ENCODE assay signal across 1 cellular context in the genomic region with DNA sequence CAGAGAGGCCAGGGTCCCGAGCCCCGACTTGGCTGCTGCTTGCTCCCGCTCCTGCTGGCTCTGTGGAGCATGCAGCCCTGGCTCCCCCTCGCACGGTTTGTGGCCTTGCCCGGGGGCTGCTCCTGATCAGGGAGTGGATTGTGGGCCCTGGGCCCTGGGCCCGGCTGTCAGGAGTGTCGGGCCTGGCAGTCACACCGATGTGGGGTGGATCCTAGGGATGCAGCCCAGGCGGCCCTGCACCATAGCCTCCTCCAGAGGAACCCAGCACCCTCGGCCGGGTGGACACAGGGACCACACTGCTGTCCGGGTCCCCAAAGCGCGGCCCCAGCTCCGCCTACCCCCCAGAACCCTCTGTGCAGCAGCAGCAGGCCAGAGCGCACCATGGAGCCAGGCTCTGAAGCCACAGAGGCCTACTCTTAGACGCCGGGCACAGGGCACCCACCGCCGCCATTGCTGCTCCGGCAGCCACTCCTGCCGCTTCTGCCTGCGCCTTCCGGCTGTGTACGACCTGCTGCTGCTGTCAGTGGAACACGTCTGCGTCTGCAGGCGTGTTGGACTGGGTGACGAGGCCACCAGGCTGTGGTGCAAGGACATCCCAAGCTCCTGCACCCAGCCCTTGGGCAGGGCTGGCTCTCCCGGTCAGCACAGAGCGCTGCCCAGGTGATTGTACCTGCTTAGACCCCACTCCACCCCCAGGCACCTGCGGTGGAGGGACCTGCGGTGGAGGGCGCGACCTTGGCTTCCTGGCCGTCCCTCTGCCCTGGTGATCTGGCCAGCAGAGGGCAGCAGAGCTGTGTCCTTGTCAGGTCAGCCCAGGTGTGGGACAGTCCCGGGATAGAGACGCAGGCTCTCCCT.
TF ChIP-seq lines count a peak whose summit lies in the region.

No MANE protein-coding gene starts in this region.

TF ChIP-seq in HepG2, 621 proteins besides CTCF, POLR2A, EP300 and RAD21 (continued from another document and continues in another):
- TF ChIP-seq, protein P1, sequence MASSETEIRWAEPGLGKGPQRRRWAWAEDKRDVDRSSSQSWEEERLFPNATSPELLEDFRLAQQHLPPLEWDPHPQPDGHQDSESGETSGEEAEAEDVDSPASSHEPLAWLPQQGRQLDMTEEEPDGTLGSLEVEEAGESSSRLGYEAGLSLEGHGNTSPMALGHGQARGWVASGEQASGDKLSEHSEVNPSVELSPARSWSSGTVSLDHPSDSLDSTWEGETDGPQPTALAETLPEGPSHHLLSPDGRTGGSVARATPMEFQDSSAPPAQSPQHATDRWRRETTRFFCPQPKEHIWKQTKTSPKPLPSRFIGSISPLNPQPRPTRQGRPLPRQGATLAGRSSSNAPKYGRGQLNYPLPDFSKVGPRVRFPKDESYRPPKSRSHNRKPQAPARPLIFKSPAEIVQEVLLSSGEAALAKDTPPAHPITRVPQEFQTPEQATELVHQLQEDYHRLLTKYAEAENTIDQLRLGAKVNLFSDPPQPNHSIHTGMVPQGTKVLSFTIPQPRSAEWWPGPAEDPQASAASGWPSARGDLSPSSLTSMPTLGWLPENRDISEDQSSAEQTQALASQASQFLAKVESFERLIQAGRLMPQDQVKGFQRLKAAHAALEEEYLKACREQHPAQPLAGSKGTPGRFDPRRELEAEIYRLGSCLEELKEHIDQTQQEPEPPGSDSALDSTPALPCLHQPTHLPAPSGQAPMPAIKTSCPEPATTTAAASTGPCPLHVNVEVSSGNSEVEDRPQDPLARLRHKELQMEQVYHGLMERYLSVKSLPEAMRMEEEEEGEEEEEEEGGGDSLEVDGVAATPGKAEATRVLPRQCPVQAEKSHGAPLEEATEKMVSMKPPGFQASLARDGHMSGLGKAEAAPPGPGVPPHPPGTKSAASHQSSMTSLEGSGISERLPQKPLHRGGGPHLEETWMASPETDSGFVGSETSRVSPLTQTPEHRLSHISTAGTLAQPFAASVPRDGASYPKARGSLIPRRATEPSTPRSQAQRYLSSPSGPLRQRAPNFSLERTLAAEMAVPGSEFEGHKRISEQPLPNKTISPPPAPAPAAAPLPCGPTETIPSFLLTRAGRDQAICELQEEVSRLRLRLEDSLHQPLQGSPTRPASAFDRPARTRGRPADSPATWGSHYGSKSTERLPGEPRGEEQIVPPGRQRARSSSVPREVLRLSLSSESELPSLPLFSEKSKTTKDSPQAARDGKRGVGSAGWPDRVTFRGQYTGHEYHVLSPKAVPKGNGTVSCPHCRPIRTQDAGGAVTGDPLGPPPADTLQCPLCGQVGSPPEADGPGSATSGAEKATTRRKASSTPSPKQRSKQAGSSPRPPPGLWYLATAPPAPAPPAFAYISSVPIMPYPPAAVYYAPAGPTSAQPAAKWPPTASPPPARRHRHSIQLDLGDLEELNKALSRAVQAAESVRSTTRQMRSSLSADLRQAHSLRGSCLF (CRISPR knock-in tag; IDR thresholded peaks at IDR 0.05; ENCODE audit: borderline replicate concordance), result no peak
- no peak for TF ChIP-seq TCF7 (IDR thresholded peaks at IDR 0.05; ENCODE audit: low read depth)
- TF ChIP-seq, protein P2, sequence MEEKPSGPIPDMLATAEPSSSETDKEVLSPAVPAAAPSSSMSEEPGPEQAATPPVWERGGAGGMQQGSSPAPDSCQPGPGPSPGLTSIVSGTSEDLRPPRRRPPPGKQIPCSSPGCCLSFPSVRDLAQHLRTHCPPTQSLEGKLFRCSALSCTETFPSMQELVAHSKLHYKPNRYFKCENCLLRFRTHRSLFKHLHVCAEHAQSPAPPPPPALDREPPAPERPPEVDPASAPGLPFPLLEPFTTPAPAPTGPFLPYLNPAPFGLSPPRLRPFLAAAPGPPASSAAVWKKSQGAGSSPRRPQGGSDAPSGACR (CRISPR knock-in tag; IDR thresholded peaks at IDR 0.05), result no peak
- peak; percentile 38; the same call in 1 of the 2 replicates for TF ChIP-seq ETV5 (CRISPR knock-in tag; IDR thresholded peaks at IDR 0.05; ENCODE audit: borderline replicate concordance)
- no peak for TF ChIP-seq HNRNPL (IDR thresholded peaks at IDR 0.05; ENCODE audit: low read depth, low read length)
- TF ChIP-seq, protein P3, sequence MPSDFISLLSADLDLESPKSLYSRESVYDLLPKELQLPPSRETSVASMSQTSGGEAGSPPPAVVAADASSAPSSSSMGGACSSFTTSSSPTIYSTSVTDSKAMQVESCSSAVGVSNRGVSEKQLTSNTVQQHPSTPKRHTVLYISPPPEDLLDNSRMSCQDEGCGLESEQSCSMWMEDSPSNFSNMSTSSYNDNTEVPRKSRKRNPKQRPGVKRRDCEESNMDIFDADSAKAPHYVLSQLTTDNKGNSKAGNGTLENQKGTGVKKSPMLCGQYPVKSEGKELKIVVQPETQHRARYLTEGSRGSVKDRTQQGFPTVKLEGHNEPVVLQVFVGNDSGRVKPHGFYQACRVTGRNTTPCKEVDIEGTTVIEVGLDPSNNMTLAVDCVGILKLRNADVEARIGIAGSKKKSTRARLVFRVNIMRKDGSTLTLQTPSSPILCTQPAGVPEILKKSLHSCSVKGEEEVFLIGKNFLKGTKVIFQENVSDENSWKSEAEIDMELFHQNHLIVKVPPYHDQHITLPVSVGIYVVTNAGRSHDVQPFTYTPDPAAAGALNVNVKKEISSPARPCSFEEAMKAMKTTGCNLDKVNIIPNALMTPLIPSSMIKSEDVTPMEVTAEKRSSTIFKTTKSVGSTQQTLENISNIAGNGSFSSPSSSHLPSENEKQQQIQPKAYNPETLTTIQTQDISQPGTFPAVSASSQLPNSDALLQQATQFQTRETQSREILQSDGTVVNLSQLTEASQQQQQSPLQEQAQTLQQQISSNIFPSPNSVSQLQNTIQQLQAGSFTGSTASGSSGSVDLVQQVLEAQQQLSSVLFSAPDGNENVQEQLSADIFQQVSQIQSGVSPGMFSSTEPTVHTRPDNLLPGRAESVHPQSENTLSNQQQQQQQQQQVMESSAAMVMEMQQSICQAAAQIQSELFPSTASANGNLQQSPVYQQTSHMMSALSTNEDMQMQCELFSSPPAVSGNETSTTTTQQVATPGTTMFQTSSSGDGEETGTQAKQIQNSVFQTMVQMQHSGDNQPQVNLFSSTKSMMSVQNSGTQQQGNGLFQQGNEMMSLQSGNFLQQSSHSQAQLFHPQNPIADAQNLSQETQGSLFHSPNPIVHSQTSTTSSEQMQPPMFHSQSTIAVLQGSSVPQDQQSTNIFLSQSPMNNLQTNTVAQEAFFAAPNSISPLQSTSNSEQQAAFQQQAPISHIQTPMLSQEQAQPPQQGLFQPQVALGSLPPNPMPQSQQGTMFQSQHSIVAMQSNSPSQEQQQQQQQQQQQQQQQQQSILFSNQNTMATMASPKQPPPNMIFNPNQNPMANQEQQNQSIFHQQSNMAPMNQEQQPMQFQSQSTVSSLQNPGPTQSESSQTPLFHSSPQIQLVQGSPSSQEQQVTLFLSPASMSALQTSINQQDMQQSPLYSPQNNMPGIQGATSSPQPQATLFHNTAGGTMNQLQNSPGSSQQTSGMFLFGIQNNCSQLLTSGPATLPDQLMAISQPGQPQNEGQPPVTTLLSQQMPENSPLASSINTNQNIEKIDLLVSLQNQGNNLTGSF (CRISPR knock-in tag; IDR thresholded peaks at IDR 0.05), result no peak
- TF ChIP-seq THYN1 (CRISPR knock-in tag; IDR thresholded peaks at IDR 0.05; ENCODE audit: borderline replicate concordance, low read depth), result no peak
- no peak for TF ChIP-seq ZNF652 (CRISPR knock-in tag; IDR thresholded peaks at IDR 0.05; ENCODE audit: borderline replicate concordance, low read depth)
- no peak for TF ChIP-seq ZNF564 (CRISPR knock-in tag; IDR thresholded peaks at IDR 0.05)
- peak; percentile 54; the same call in 1 of the 2 replicates for TF ChIP-seq NR2F6 (IDR thresholded peaks at IDR 0.05)
- peak; percentile 85 for TF ChIP-seq NR2F6 (CRISPR knock-in tag; IDR thresholded peaks at IDR 0.05)
- no peak for TF ChIP-seq POLR2AphosphoS2 (IDR thresholded peaks at IDR 0.05; ENCODE audit: low read depth, low read length)
- TF ChIP-seq, protein P4, sequence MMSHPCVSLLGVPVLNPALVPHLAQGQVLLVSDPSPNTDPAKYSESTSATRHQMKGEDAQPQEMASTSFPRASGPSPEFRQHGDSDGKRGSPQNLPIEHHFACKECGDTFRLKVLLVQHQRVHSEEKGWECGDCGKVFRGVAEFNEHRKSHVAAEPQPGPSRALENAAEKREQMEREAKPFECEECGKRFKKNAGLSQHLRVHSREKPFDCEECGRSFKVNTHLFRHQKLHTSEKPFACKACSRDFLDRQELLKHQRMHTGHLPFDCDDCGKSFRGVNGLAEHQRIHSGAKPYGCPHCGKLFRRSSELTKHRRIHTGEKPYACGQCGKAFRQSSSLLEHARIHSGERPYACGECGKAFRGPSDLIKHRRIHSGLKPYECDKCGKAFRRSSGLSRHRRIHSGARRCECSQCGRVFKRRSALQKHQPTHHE (CRISPR knock-in tag; IDR thresholded peaks at IDR 0.05; ENCODE audit: borderline replicate concordance), result no peak
- TF ChIP-seq BRD4 (CRISPR knock-in tag; IDR thresholded peaks at IDR 0.05), result no peak
- TF ChIP-seq ZNF772 (CRISPR knock-in tag; IDR thresholded peaks at IDR 0.05), result no peak
- no peak for TF ChIP-seq ZBTB1 (CRISPR knock-in tag; IDR thresholded peaks at IDR 0.05; ENCODE audit: borderline replicate concordance)
- TF ChIP-seq MAFF (IDR thresholded peaks at IDR 0.05; ENCODE audit: low read depth, low read length), result no peak
- no peak for TF ChIP-seq KLF16 (CRISPR knock-in tag; IDR thresholded peaks at IDR 0.05)
- no peak for TF ChIP-seq ZNF234 (CRISPR knock-in tag; conservative IDR thresholded peaks at IDR 0.05)
- peak; percentile 63; the same call in 1 of the 2 replicates for TF ChIP-seq KDM2A (CRISPR knock-in tag; IDR thresholded peaks at IDR 0.05; ENCODE audit: borderline replicate concordance, low read depth)
- no peak for TF ChIP-seq ETV6 (CRISPR knock-in tag; conservative IDR thresholded peaks at IDR 0.05)
- TF ChIP-seq ZNF317 (CRISPR knock-in tag; IDR thresholded peaks at IDR 0.05), result no peak
- TF ChIP-seq ZNF788 (CRISPR knock-in tag; IDR thresholded peaks at IDR 0.05; ENCODE audit: borderline replicate concordance), result no peak; the same call in 1 of the 2 replicates
- no peak for TF ChIP-seq MEF2D (CRISPR knock-in tag; IDR thresholded peaks at IDR 0.05)
- TF ChIP-seq, protein P5, sequence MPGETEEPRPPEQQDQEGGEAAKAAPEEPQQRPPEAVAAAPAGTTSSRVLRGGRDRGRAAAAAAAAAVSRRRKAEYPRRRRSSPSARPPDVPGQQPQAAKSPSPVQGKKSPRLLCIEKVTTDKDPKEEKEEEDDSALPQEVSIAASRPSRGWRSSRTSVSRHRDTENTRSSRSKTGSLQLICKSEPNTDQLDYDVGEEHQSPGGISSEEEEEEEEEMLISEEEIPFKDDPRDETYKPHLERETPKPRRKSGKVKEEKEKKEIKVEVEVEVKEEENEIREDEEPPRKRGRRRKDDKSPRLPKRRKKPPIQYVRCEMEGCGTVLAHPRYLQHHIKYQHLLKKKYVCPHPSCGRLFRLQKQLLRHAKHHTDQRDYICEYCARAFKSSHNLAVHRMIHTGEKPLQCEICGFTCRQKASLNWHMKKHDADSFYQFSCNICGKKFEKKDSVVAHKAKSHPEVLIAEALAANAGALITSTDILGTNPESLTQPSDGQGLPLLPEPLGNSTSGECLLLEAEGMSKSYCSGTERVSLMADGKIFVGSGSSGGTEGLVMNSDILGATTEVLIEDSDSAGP (CRISPR knock-in tag; IDR thresholded peaks at IDR 0.05; ENCODE audit: borderline replicate concordance), result peak; percentile 53; the same call in 1 of the 2 replicates
- TF ChIP-seq, protein P6, sequence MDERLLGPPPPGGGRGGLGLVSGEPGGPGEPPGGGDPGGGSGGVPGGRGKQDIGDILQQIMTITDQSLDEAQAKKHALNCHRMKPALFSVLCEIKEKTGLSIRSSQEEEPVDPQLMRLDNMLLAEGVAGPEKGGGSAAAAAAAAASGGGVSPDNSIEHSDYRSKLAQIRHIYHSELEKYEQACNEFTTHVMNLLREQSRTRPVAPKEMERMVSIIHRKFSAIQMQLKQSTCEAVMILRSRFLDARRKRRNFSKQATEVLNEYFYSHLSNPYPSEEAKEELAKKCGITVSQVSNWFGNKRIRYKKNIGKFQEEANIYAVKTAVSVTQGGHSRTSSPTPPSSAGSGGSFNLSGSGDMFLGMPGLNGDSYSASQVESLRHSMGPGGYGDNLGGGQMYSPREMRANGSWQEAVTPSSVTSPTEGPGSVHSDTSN (CRISPR knock-in tag; IDR thresholded peaks at IDR 0.05), result no peak
- no peak for TF ChIP-seq SNAI1 (CRISPR knock-in tag; IDR thresholded peaks at IDR 0.05; ENCODE audit: borderline replicate concordance)
- no peak for TF ChIP-seq ZNF7 (CRISPR knock-in tag; IDR thresholded peaks at IDR 0.05)
- TF ChIP-seq SCMH1 (CRISPR knock-in tag; IDR thresholded peaks at IDR 0.05; ENCODE audit: borderline replicate concordance), result no peak
- no peak for TF ChIP-seq ZNF292 (CRISPR knock-in tag; IDR thresholded peaks at IDR 0.05; ENCODE audit: borderline replicate concordance, low read depth)
- no peak for TF ChIP-seq SMARCC2 (IDR thresholded peaks at IDR 0.05)
- TF ChIP-seq ZNF180 (CRISPR knock-in tag; IDR thresholded peaks at IDR 0.05; ENCODE audit: borderline replicate concordance, low read depth), result no peak
- no peak for TF ChIP-seq HDAC1 (CRISPR knock-in tag; IDR thresholded peaks at IDR 0.05)
- no peak for TF ChIP-seq TMF1 (CRISPR knock-in tag; IDR thresholded peaks at IDR 0.05; ENCODE audit: low read depth)
- TF ChIP-seq, protein P7, sequence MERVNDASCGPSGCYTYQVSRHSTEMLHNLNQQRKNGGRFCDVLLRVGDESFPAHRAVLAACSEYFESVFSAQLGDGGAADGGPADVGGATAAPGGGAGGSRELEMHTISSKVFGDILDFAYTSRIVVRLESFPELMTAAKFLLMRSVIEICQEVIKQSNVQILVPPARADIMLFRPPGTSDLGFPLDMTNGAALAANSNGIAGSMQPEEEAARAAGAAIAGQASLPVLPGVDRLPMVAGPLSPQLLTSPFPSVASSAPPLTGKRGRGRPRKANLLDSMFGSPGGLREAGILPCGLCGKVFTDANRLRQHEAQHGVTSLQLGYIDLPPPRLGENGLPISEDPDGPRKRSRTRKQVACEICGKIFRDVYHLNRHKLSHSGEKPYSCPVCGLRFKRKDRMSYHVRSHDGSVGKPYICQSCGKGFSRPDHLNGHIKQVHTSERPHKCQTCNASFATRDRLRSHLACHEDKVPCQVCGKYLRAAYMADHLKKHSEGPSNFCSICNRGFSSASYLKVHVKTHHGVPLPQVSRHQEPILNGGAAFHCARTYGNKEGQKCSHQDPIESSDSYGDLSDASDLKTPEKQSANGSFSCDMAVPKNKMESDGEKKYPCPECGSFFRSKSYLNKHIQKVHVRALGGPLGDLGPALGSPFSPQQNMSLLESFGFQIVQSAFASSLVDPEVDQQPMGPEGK (CRISPR knock-in tag; IDR thresholded peaks at IDR 0.05), result peak; percentile 74
- TF ChIP-seq, protein P8, sequence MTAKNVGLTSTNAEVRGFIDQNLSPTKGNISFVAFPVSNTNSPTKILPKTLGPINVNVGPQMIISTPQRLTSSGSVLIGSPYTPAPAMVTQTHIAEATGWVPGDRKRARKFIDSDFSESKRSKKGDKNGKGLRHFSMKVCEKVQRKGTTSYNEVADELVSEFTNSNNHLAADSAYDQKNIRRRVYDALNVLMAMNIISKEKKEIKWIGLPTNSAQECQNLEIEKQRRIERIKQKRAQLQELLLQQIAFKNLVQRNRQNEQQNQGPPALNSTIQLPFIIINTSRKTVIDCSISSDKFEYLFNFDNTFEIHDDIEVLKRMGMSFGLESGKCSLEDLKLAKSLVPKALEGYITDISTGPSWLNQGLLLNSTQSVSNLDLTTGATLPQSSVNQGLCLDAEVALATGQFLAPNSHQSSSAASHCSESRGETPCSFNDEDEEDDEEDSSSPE (CRISPR knock-in tag; IDR thresholded peaks at IDR 0.05), result no peak
- TF ChIP-seq ZNF614 (CRISPR knock-in tag; IDR thresholded peaks at IDR 0.05; ENCODE audit: borderline replicate concordance), result no peak
- TF ChIP-seq ESRRA (CRISPR knock-in tag; IDR thresholded peaks at IDR 0.05; ENCODE audit: low read depth), result peak; percentile 90; the same call in 1 of the 2 replicates
- no peak for TF ChIP-seq TBP (CRISPR knock-in tag; IDR thresholded peaks at IDR 0.05)
- no peak for TF ChIP-seq ZNF335 (CRISPR knock-in tag; IDR thresholded peaks at IDR 0.05)
- TF ChIP-seq ELF1 (CRISPR knock-in tag; IDR thresholded peaks at IDR 0.05), result 0 out of 2 replicates have a peak, but pooled peaks have one; percentile 17
